In genomic region chr2:96112501-96113366, GRCh38 we compare ENCODE assay signal across 20 cellular contexts. TPM values are rescaled to one million over a fixed set of nuclear protein-coding genes. Genes with fewer than 3 reads are reported as not detected.
DNase-seq lines count a peak whose midpoint lies in the region; ATAC-seq, FAIRE-seq and TF ChIP-seq lines count a peak whose summit lies in the region.
"Had no signal": no experiment of that assay in that cellular context is flagged by ENCODE, and none has a peak within 500 bp of the region (broad histone marks: within the 10 kb centered on the region; RNA-seq: fewer than 3 reads in every experiment).

No MANE protein-coding gene starts in this region.

- H3K27me3 ChIP-seq in K562 (ENCODE audit: control insufficient read depth in 2 of 2, insufficient read depth in 2 of 2, low read length in 2 of 2) = peaks cover 0 to 79% of the 10 kb centered on the region in 2 experiments; a peak in 3 of 5 replicates
- peaks cover 35% of the 10 kb centered on the region for H3K27me3 ChIP-seq in lower lobe of right lung (ENCODE audit: low read depth)
- peaks cover 0 to 29% (median 14%) of the 10 kb centered on the region in 7 donors for H3K27me3 ChIP-seq in spleen (replicated peaks in 1 of 7)
- peaks cover 30% of the 10 kb centered on the region for H3K27me3 ChIP-seq in foreskin keratinocyte
- H3K27me3 ChIP-seq: MG63 had no signal

- in situ Hi-C loops in K562 (cut with MboI) = loop anchor here (5.0 kb wide), 1 partner anchor 90 kb away; no protein-coding TSS in a partner anchor

- H3K36me3 ChIP-seq in K562 (ENCODE audit: control insufficient read depth, insufficient read depth, low read length) (no peaks in the 10 kb centered on the region), lower lobe of right lung (no peaks in the 10 kb centered on the region), spleen (no peaks in the 10 kb centered on the region)
- H3K36me3 ChIP-seq: MG63 had no signal

- H3K9me3 ChIP-seq in K562 (replicated peaks; ENCODE audit: control insufficient read depth, insufficient read depth, low read depth, low read length) = no peaks in the 10 kb centered on the region
- H3K9me3 ChIP-seq in lower lobe of right lung = no peaks in the 10 kb centered on the region
- H3K9me3 ChIP-seq in spleen = no peaks in the 10 kb centered on the region
- H3K9me3 ChIP-seq: MG63 had no signal

- intact Hi-C loops in K562 (cut with micrococcal nuclease) (no loop called here), lower lobe of right lung (cut with DNase I) (no loop called here), spleen (cut with DNase I; ENCODE audit: low total_unique reads) (no loop called here)

- no peak overlapping the region for H3K4me2 ChIP-seq in K562 (ENCODE audit: insufficient read depth, low read length)
- H3K4me2 ChIP-seq: KMS-11, PC-9 had no signal

- peak; percentile 54 for DNase-seq in activated effector memory CD4-positive, alpha-beta T cell treated with anti-CD3 and anti-CD28 coated beads, Interleukin-2, amount 50 U/mL, for 16 hours
- no peak for DNase-seq in activated effector memory CD4-positive, alpha-beta T cell treated with Interleukin-2 at 50 U/mL for 16 hours
- no peak for DNase-seq in K562 (ENCODE audit: extremely low read depth in 1 of 4, low spot score in 3 of 4)
- DNase-seq in lower lobe of right lung = peak; percentile 20
- DNase-seq in spleen = peak; percentile 41
- DNase-seq in foreskin keratinocyte = no peak
- DNase-seq in DMS53 treated with DMSO at 0.1 percent for 48 hours (lab: John Stamatoyannopoulos, UW; ENCODE audit: unreplicated experiment) = no peak
- DNase-seq in DMS 273 treated with DMSO at 0.1 percent for 48 hours (lab: John Stamatoyannopoulos, UW) = no peak
- DNase-seq: COR-L47, MG63, NCI-H1092 treated with DMSO at 0.1 percent for 48 hours, NCI-H1694 treated with DMSO at 0.1 percent for 48 hours, NCI-H446 treated with DMSO at 0.1 percent for 48 hours, NCI-H774, PC-9 had no signal

- H2AFZ ChIP-seq in K562 (ENCODE audit: low read depth, low read length) = no peak overlapping the region
- H2AFZ ChIP-seq: PC-9 had no signal

- H3K4me3 ChIP-seq in K562 (no peak overlapping the region), lower lobe of right lung (no peak overlapping the region), spleen (no peak overlapping the region)
- H3K4me3 ChIP-seq: MG63, PC-9 had no signal

- peaks cover 1% of the 10 kb centered on the region; the same call in 1 of the 2 replicates for H4K20me1 ChIP-seq in K562 (replicated peaks; ENCODE audit: control insufficient read depth, insufficient read depth, low read length)

- CTCF ChIA-PET in K562 (lab: Yijun Ruan, JAX; ENCODE audit: low intra/inter-chr PET ratio) = no interaction called here

- no peak for TF ChIP-seq EP300 in K562 (IDR thresholded peaks at IDR 0.05; ENCODE audit: low read length)

- no peak for TF ChIP-seq CTCF in K562 (IDR thresholded peaks at IDR 0.05 in 2 of 3, conservative IDR thresholded peaks at IDR 0.05 in 1 of 3; ENCODE audit: insufficient read depth in 2 of 3, low read depth in 1 of 3, low read length in 3 of 3)
- TF ChIP-seq CTCF in lower lobe of right lung (IDR thresholded peaks at IDR 0.05) = no peak
- TF ChIP-seq CTCF in spleen (IDR thresholded peaks at IDR 0.05 in 8 of 11, conservative IDR thresholded peaks at IDR 0.05 in 3 of 11) = no peak
- no peak for TF ChIP-seq CTCF in foreskin keratinocyte (conservative IDR thresholded peaks at IDR 0.05)

- H3K79me2 ChIP-seq in K562 (ENCODE audit: control insufficient read depth, insufficient read depth, low read length) = no peaks in the 10 kb centered on the region

- no peak for TF ChIP-seq RAD21 in K562 (CRISPR knock-in tag; conservative IDR thresholded peaks at IDR 0.05 in 1 of 2, IDR thresholded peaks at IDR 0.05 in 1 of 2)

- WGBS in K562 (ENCODE audit: insufficient coverage, low coverage, missing lambda C conversion rate) = 17% methylated on average over 8 of the region's 9 CpGs
- 85 to 91% (median 90%) methylated on average over 9 of the region's 9 CpGs for WGBS in spleen, 5 donors

- H3K9ac ChIP-seq in K562 (ENCODE audit: insufficient read depth in 1 of 2, low read depth in 2 of 2, low read length in 2 of 2) = no peak overlapping the region
- H3K9ac ChIP-seq: KMS-11 had no signal

- H3K4me1 ChIP-seq in K562 (replicated peaks in 1 of 2; ENCODE audit: control insufficient read depth in 2 of 2, insufficient read depth in 2 of 2, low read length in 2 of 2) (peaks cover 3 to 37% of the 10 kb centered on the region in 2 experiments; a peak in 4 of 5 replicates), lower lobe of right lung (peaks cover 13% of the 10 kb centered on the region), spleen (peaks cover 3 to 62% (median 35%) of the 10 kb centered on the region in 6 donors), foreskin keratinocyte (no peaks in the 10 kb centered on the region)

- TF ChIP-seq POLR2A in K562 (conservative IDR thresholded peaks at IDR 0.05) = no peak
- no peak for TF ChIP-seq POLR2A in spleen (IDR thresholded peaks at IDR 0.05)

- POLR2A ChIA-PET in K562 (lab: Yijun Ruan, JAX) = no interaction called here

- BruUV-seq in K562 (replicated peaks; lab: Mats Ljungman, UMichigan) = no TSS peak

- H3K27ac ChIP-seq in K562 (ENCODE audit: extremely low read depth, low read depth, low read length) = no peak overlapping the region
- H3K27ac ChIP-seq in lower lobe of right lung = no peak overlapping the region
- H3K27ac ChIP-seq in spleen = no peak overlapping the region
- H3K27ac ChIP-seq in foreskin keratinocyte = no peak overlapping the region
- H3K27ac ChIP-seq: KMS-11, PC-9 had no signal

- H3K9me1 ChIP-seq in K562 (ENCODE audit: control insufficient read depth, insufficient read depth, low read length) = no peaks in the 10 kb centered on the region

- FAIRE-seq in K562 (lab: Jason Lieb, UNC) = no peak
- FAIRE-seq: G401.6, GM12892 had no signal

- ATAC-seq in K562 = no peak
- no peak for ATAC-seq in lower lobe of right lung
- no peak for ATAC-seq in foreskin keratinocyte

RNA-seq across cellular contexts. Expression of gene ADRA2B, which starts 3.6 kb away (rescaled TPM):
- 0.07 and 0.11 TPM in 2 replicates for total RNA-seq in K562 (2011; cell fraction: chromatin; rRNA removed; ENCODE audit: low replicate concordance)
- 0.13 and 0.17 TPM in 2 replicates for total RNA-seq in K562 (2011; cell fraction: nucleolus; rRNA removed)
- total RNA-seq in K562 (2011; cell fraction: nucleoplasm; rRNA removed) = not detected in 2 replicates
- total RNA-seq in K562 (2014; rRNA removed) (not detected in 2 replicates), K562 (2014; rRNA removed; fragmentation: Illumina TruSeq; extraction: Trizol) (not detected in 2 replicates), K562 (2015; rRNA removed; fragmentation: Illumina TruSeq; extraction: Trizol) (not detected in 2 replicates), K562 (2021) (not detected in 2 replicates), lower lobe of right lung (0.32 TPM), spleen (10 to 100 TPM in 3 of 7 donors, 1 to 10 TPM in 4; 3.1 to 14.2 (median 9.0) TPM), foreskin keratinocyte (0.03 and 0.04 TPM in 2 replicates)
- polyA plus RNA-seq in K562 (2011; rRNA removed) (not detected in 2 replicates), K562 (2014; fragmentation: Illumina TruSeq; extraction: Trizol) (not detected in 2 replicates), K562 (2014; fragmentation: Nextera tagmentation; extraction: Ambion mirVana) (not detected), K562 (2014; rRNA removed) (not detected in 2 replicates), spleen (1 to 10 TPM; 1.8 to 4.2 (median 1.8) TPM), foreskin keratinocyte (0.01 and 0.04 TPM in 2 replicates)
- polyA plus RNA-seq in K562 (2011; cell fraction: cytosol; rRNA removed) = 0.04 TPM in 1 of 2 replicates, not detected in the other
- polyA plus RNA-seq in K562 (2011; cell fraction: nucleus; rRNA removed) = 0.14 and 0.27 TPM in 2 replicates
- polyA plus RNA-seq in K562 (2012) = 0.03 TPM in 1 of 2 replicates, not detected in the other
- polyA minus RNA-seq in K562 (2011; rRNA and poly(A)+ RNA removed) = not detected in 2 replicates
- polyA minus RNA-seq in K562 (2011; cell fraction: cytosol; rRNA and poly(A)+ RNA removed) = not detected in 2 replicates
- polyA minus RNA-seq in K562 (2011; cell fraction: nucleus; rRNA and poly(A)+ RNA removed) = not detected in 2 replicates
- total RNA-seq: A172 had no signal
- polyA plus RNA-seq: CD14-positive monocyte had no signal

RNA-seq across cellular contexts. Expression of gene ASTL, which starts 25.6 kb away (rescaled TPM):
- not detected in 2 replicates for total RNA-seq in K562 (2011; cell fraction: chromatin; rRNA removed; ENCODE audit: low replicate concordance)
- total RNA-seq in K562 (2011; cell fraction: nucleolus; rRNA removed) = not detected in 2 replicates
- total RNA-seq in K562 (2011; cell fraction: nucleoplasm; rRNA removed) = not detected in 2 replicates
- total RNA-seq in K562 (2014; rRNA removed) (not detected in 2 replicates), K562 (2014; rRNA removed; fragmentation: Illumina TruSeq; extraction: Trizol) (not detected in 2 replicates), K562 (2015; rRNA removed; fragmentation: Illumina TruSeq; extraction: Trizol) (not detected in 2 replicates), K562 (2021) (not detected in 2 replicates), lower lobe of right lung (not detected), spleen (1 to 10 TPM in 2 of 7 donors, under 1 TPM in 4, not detected in 1; 0.49 to 2.2 (median 0.72) TPM), foreskin keratinocyte (not detected in 2 replicates)
- polyA plus RNA-seq in K562 (2011; rRNA removed) (not detected in 2 replicates), K562 (2014; fragmentation: Illumina TruSeq; extraction: Trizol) (not detected in 2 replicates), K562 (2014; fragmentation: Nextera tagmentation; extraction: Ambion mirVana) (not detected), K562 (2014; rRNA removed) (not detected in 2 replicates), spleen (under 1 TPM; 0.24 to 0.33 (median 0.29) TPM), foreskin keratinocyte (not detected in 2 replicates)
- polyA plus RNA-seq in K562 (2011; cell fraction: cytosol; rRNA removed) = not detected in 2 replicates
- not detected in 2 replicates for polyA plus RNA-seq in K562 (2011; cell fraction: nucleus; rRNA removed)
- not detected in 2 replicates for polyA plus RNA-seq in K562 (2012)
- polyA minus RNA-seq in K562 (2011; rRNA and poly(A)+ RNA removed) = not detected in 2 replicates
- not detected in 2 replicates for polyA minus RNA-seq in K562 (2011; cell fraction: cytosol; rRNA and poly(A)+ RNA removed)
- not detected in 2 replicates for polyA minus RNA-seq in K562 (2011; cell fraction: nucleus; rRNA and poly(A)+ RNA removed)
- total RNA-seq: A172, PC-9 had no signal
- polyA plus RNA-seq: CD14-positive monocyte had no signal

RNA-seq across cellular contexts. Expression of gene DUSP2, which starts 32.5 kb away (rescaled TPM):
- 0.16 TPM in 1 of 2 replicates, not detected in the other for total RNA-seq in K562 (2011; cell fraction: chromatin; rRNA removed; ENCODE audit: low replicate concordance)
- 0.33 TPM in 1 of 2 replicates, not detected in the other for total RNA-seq in K562 (2011; cell fraction: nucleolus; rRNA removed)
- not detected in 2 replicates for total RNA-seq in K562 (2011; cell fraction: nucleoplasm; rRNA removed)
- total RNA-seq in K562 (2014; rRNA removed) (not detected in 2 replicates), K562 (2014; rRNA removed; fragmentation: Illumina TruSeq; extraction: Trizol) (not detected in 2 replicates), K562 (2015; rRNA removed; fragmentation: Illumina TruSeq; extraction: Trizol) (not detected in 2 replicates), K562 (2021) (0.18 and 0.42 TPM in 2 replicates), lower lobe of right lung (5.5 TPM), spleen (10 to 100 TPM; 27.2 to 88.0 (median 45.0) TPM), foreskin keratinocyte (1.9 and 2.6 TPM in 2 replicates)
- polyA plus RNA-seq in K562 (2011; rRNA removed) (0.04 TPM in 1 of 2 replicates, not detected in the other), K562 (2014; fragmentation: Illumina TruSeq; extraction: Trizol) (not detected in 2 replicates), K562 (2014; fragmentation: Nextera tagmentation; extraction: Ambion mirVana) (not detected), K562 (2014; rRNA removed) (not detected in 2 replicates), spleen (10 to 100 TPM; 24.2 to 60.8 (median 47.6) TPM), foreskin keratinocyte (2.5 and 2.8 TPM in 2 replicates)
- 0.06 and 0.07 TPM in 2 replicates for polyA plus RNA-seq in K562 (2011; cell fraction: cytosol; rRNA removed)
- 0.14 and 0.64 TPM in 2 replicates for polyA plus RNA-seq in K562 (2011; cell fraction: nucleus; rRNA removed)
- polyA plus RNA-seq in K562 (2012) = 0.08 TPM in 1 of 2 replicates, not detected in the other
- polyA minus RNA-seq in K562 (2011; rRNA and poly(A)+ RNA removed) = not detected in 2 replicates
- 0.76 and 1.8 TPM in 2 replicates for polyA minus RNA-seq in K562 (2011; cell fraction: cytosol; rRNA and poly(A)+ RNA removed)
- polyA minus RNA-seq in K562 (2011; cell fraction: nucleus; rRNA and poly(A)+ RNA removed) = 0.40 and 0.89 TPM in 2 replicates

Comparison
In these comparisons a context has a peak if more than half of its experiments do, and no peak if none do; other contexts are left out.
1. DNase-seq: peak in activated effector memory CD4-positive, alpha-beta T cell treated with anti-CD3 and anti-CD28 coated beads, Interleukin-2, amount 50 U/mL, for 16 hours (single experiment), lower lobe of right lung (single experiment) and spleen (single experiment); none in activated effector memory CD4-positive, alpha-beta T cell treated with Interleukin-2 at 50 U/mL for 16 hours (single experiment), K562 (0 of 4), foreskin keratinocyte (0 of 2), DMS53 treated with DMSO at 0.1 percent for 48 hours (single experiment) and DMS 273 treated with DMSO at 0.1 percent for 48 hours (single experiment).